Comparison of ENCODE assay signal across 1 cellular context in genomic region chr2:11629215-11629614, GRCh38.
TF ChIP-seq lines count a peak whose summit lies in the region.

No MANE protein-coding gene starts in this region.

TF ChIP-seq in H1, 55 proteins besides CTCF, POLR2A, EP300 and RAD21 (continued from another document):
- TF ChIP-seq USF2 (IDR thresholded peaks at IDR 0.05; ENCODE audit: low read length) (no peak), JUND (IDR thresholded peaks at IDR 0.05; ENCODE audit: low read length) (no peak), RXRA (IDR thresholded peaks at IDR 0.05; ENCODE audit: insufficient read depth, low read depth, low read length) (no peak), E2F6 (IDR thresholded peaks at IDR 0.05) (no peak), SIN3A (conservative IDR thresholded peaks at IDR 0.05 in 1 of 2, IDR thresholded peaks at IDR 0.05 in 1 of 2; ENCODE audit: low read depth in 1 of 2, low read length in 2 of 2) (no peak), HDAC6 (IDR thresholded peaks at IDR 0.05; ENCODE audit: low read depth, low read length) (no peak), POLR2AphosphoS5 (IDR thresholded peaks at IDR 0.05; ENCODE audit: low read depth, low read length) (no peak), ATF2 (IDR thresholded peaks at IDR 0.05; ENCODE audit: low read length) (no peak), KDM4A (IDR thresholded peaks at IDR 0.05; ENCODE audit: low read depth, low read length, severe bottlenecking) (no peak), YY1 (IDR thresholded peaks at IDR 0.05; ENCODE audit: low read depth, low read length) (no peak), KDM1A (IDR thresholded peaks at IDR 0.05; ENCODE audit: borderline replicate concordance, low read length) (no peak), CREB1 (IDR thresholded peaks at IDR 0.05) (no peak), HDAC2 (IDR thresholded peaks at IDR 0.05; ENCODE audit: borderline replicate concordance in 1 of 2, low read depth in 2 of 2, low read length in 2 of 2) (no peak), JUN (IDR thresholded peaks at IDR 0.05; ENCODE audit: low read depth, low read length) (no peak)
